ENCODE assay signal across 17 cellular contexts in the genomic region with DNA sequence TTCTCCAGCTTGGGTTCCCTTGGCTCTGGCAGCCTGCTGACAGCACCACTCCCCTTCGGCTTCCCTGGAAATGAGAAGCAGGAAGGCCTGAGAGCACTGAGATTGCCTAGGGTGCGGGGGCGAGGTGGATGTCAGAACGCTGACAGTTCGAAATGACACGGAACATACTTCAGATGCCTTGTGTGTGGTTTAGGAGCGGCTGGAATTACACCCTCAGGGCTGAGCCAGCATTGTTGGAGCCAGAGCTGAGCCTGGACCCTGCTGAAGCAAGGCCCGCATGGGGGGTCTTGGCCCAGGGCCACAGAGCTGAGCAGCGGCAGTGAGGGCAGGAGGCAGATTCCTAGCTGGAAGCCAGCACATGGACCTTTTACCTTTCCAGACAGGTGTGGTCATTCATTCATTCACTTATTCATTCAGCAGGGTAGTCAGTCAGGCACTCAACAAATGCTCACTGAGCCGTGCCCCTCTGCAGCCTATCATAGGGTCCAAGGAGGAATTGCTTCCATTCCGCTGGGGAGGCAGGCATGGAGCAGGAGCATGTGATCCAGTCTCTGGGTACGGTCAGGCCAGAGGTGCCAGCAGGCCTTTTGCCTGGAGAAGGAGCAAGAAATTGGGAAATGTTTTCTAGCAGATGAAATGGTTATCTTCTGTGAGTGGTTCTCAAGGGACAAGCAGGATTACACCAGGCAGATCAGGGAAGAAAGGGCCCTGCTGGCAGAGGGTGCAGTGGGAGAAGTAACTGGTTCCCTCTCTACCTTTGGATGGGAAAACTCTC. TPM values are rescaled to one million over a fixed set of nuclear protein-coding genes. Genes with fewer than 3 reads are reported as not detected.
DNase-seq lines count a peak whose midpoint lies in the region; ATAC-seq, FAIRE-seq and TF ChIP-seq lines count a peak whose summit lies in the region.
"Had no signal": no experiment of that assay in that cellular context is flagged by ENCODE, and none has a peak within 500 bp of the region (broad histone marks: within the 10 kb centered on the region; RNA-seq: fewer than 3 reads in every experiment).

No MANE protein-coding gene starts in this region.

- DNase-seq in HPDE6-E6E7 (ENCODE audit: extremely low spot score), result peak; percentile 74
- DNase-seq in astrocyte of the cerebellum (ENCODE audit: low read depth), result peak; percentile 11
- DNase-seq in glomerular visceral epithelial cell (ENCODE audit: extremely low spot score), result peak; percentile 42
- DNase-seq in sciatic nerve (ENCODE audit: low spot score), result no peak
- DNase-seq in aorta, result no peak
- no peak for DNase-seq in stimulated activated naive CD4-positive, alpha-beta T cell treated with Interleukin-2 at 50 U/mL for 16 hours (lab: John Stamatoyannopoulos, UW)
- no peak for DNase-seq in GM12891 (ENCODE audit: insufficient read length, low spot score)
- DNase-seq: activated CD8-positive, alpha-beta memory T cell treated with anti-CD3 and anti-CD28 coated beads, Interleukin-2, amount 50 U/mL, for 4 hours; body of pancreas; DMS79 treated with DMSO at 0.1 percent for 48 hours; midbrain; NCI-H146; PC-3; spleen had no signal

- H3K36me3 ChIP-seq in aorta (ENCODE audit: control insufficient read depth in 1 of 2, insufficient read depth in 2 of 2, low read length in 1 of 2), result no peaks in the 10 kb centered on the region
- H3K36me3 ChIP-seq: spleen had no signal

- FAIRE-seq in GM12891 (lab: Jason Lieb, UNC), result no peak
- FAIRE-seq: TTC549 had no signal

- in situ Hi-C loops in astrocyte of the cerebellum (cut with HindIII; ENCODE audit: low sequenced_read_pairs), result no loop called here

- ATAC-seq in sciatic nerve (peak; percentile 74), aorta (ENCODE audit: low FRiP score) (no peak), SK-N-SH treated with all-trans-retinoic acid at 6 μM for 48 hours (no peak)
- ATAC-seq: body of pancreas, PC-3 had no signal

- no peak overlapping the region for H3K27ac ChIP-seq in aorta (ENCODE audit: low read depth in 1 of 2, low read length in 2 of 2)
- H3K27ac ChIP-seq: body of pancreas, spleen had no signal

- H3K4me3 ChIP-seq in astrocyte of the cerebellum (ENCODE audit: low read depth, low read length) (no peak overlapping the region), aorta (ENCODE audit: low read length in 2 of 2) (no peak overlapping the region)
- H3K4me3 ChIP-seq: body of pancreas, spleen had no signal

- TF ChIP-seq POLR2A in GM12891 (IDR thresholded peaks at IDR 0.05; ENCODE audit: low read depth, low read length), result no peak

- intact Hi-C loops in sciatic nerve (cut with DNase I) (no loop called here), aorta (cut with DNase I) (no loop called here)

- H3K27me3 ChIP-seq in aorta (ENCODE audit: control insufficient read depth in 1 of 2, insufficient read depth in 2 of 2, low read length in 1 of 2), result no peaks in the 10 kb centered on the region
- H3K27me3 ChIP-seq: body of pancreas had no signal

- no peaks in the 10 kb centered on the region for H3K4me1 ChIP-seq in aorta (ENCODE audit: control insufficient read depth in 1 of 2, insufficient read depth in 2 of 2, low read length in 2 of 2)
- H3K4me1 ChIP-seq: body of pancreas, spleen had no signal

- TF ChIP-seq CTCF in astrocyte of the cerebellum (IDR thresholded peaks at IDR 0.05; ENCODE audit: low read depth, low read length, missing control alignments), result no peak

- WGBS in aorta, 2 donors, result 69 to 75% methylated on average over 12 of the region's 12 CpGs

- no peaks in the 10 kb centered on the region for H3K9me3 ChIP-seq in aorta (ENCODE audit: control insufficient read depth, low read length)
- H3K9me3 ChIP-seq: body of pancreas, spleen had no signal

TF ChIP-seq in SK-N-SH treated with all-trans-retinoic acid at 6 μM for 48 hours, 23 proteins besides CTCF, POLR2A, EP300 and RAD21 (continues in another document):
- TF ChIP-seq ZNF8 (CRISPR knock-in tag; IDR thresholded peaks at IDR 0.05) (no peak), SNAI2 (CRISPR knock-in tag; IDR thresholded peaks at IDR 0.05) (no peak), BACH2 (CRISPR knock-in tag; IDR thresholded peaks at IDR 0.05; ENCODE audit: borderline replicate concordance) (no peak), OSR1 (CRISPR knock-in tag; IDR thresholded peaks at IDR 0.05) (no peak), RARB (CRISPR knock-in tag; IDR thresholded peaks at IDR 0.05) (no peak), CSDC2 (CRISPR knock-in tag; IDR thresholded peaks at IDR 0.05) (no peak)
- TF ChIP-seq, protein P1, sequence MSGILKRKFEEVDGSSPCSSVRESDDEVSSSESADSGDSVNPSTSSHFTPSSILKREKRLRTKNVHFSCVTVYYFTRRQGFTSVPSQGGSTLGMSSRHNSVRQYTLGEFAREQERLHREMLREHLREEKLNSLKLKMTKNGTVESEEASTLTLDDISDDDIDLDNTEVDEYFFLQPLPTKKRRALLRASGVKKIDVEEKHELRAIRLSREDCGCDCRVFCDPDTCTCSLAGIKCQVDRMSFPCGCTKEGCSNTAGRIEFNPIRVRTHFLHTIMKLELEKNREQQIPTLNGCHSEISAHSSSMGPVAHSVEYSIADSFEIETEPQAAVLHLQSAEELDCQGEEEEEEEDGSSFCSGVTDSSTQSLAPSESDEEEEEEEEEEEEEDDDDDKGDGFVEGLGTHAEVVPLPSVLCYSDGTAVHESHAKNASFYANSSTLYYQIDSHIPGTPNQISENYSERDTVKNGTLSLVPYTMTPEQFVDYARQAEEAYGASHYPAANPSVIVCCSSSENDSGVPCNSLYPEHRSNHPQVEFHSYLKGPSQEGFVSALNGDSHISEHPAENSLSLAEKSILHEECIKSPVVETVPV (CRISPR knock-in tag; IDR thresholded peaks at IDR 0.05), result no peak

TF ChIP-seq in GM12891, 5 proteins besides CTCF, POLR2A, EP300 and RAD21:
- no peak for TF ChIP-seq TAF1 (IDR thresholded peaks at IDR 0.05; ENCODE audit: low read depth, low read length)
- TF ChIP-seq POLR2AphosphoS5 (IDR thresholded peaks at IDR 0.05; ENCODE audit: low read depth, low read length), result no peak
- TF ChIP-seq POU2F2 (IDR thresholded peaks at IDR 0.05; ENCODE audit: low read depth, low read length), result no peak
- TF ChIP-seq SPI1 (IDR thresholded peaks at IDR 0.05; ENCODE audit: low read depth, low read length), result no peak
TF ChIP-seq in GM12891: peak in this region for 0.

RNA-seq across cellular contexts. Expression of a gene that starts 6.6 kb away (rescaled TPM):
- total RNA-seq in sciatic nerve (0.27 TPM), aorta (not detected)
- not detected for polyA plus RNA-seq in aorta
- polyA plus RNA-seq in GM12891 (2012; ENCODE audit: low read depth, missing spikeins), result not detected
- total RNA-seq: body of pancreas, glomerular endothelial cell, PC-3, spleen had no signal
- polyA plus RNA-seq: spleen had no signal

RNA-seq across cellular contexts. Expression of a gene that starts 28.3 kb away (rescaled TPM):
- 12.3 TPM for total RNA-seq in sciatic nerve
- total RNA-seq in aorta, result 1 to 10 TPM; 1.6 to 2.7 TPM
- 1 to 10 TPM in 1 of 2 donors, under 1 TPM in 1; 0.38 to 4.2 TPM for polyA plus RNA-seq in aorta
- 0.05 TPM for polyA plus RNA-seq in GM12891 (2012; ENCODE audit: low read depth, missing spikeins)

Comparison
In these comparisons a context has a peak if more than half of its experiments do, and no peak if none do; other contexts are left out.
1. DNase-seq: peak in HPDE6-E6E7 (single experiment), astrocyte of the cerebellum (single experiment) and glomerular visceral epithelial cell (single experiment); none in sciatic nerve (single experiment), aorta (0 of 2), stimulated activated naive CD4-positive, alpha-beta T cell treated with Interleukin-2 at 50 U/mL for 16 hours (single experiment) and GM12891 (single experiment).